Comparison of ENCODE assay signal across 17 cellular contexts in genomic region chr2:191835539-191836350, GRCh38. TPM values are rescaled to one million over a fixed set of nuclear protein-coding genes. Genes with fewer than 3 reads are reported as not detected.
DNase-seq lines count a peak whose midpoint lies in the region; ATAC-seq, FAIRE-seq and TF ChIP-seq lines count a peak whose summit lies in the region.
"Had no signal": no experiment of that assay in that cellular context is flagged by ENCODE, and none has a peak within 500 bp of the region (broad histone marks: within the 10 kb centered on the region; RNA-seq: fewer than 3 reads in every experiment).

No MANE protein-coding gene starts in this region.

- peak overlapping the region; percentile 88 for H3K4me2 ChIP-seq in K562 (ENCODE audit: insufficient read depth, low read length)

- peaks cover 85% of the 10 kb centered on the region for H3K79me2 ChIP-seq in K562 (ENCODE audit: control insufficient read depth, insufficient read depth, low read length)

- peak; percentile 88 to 95 (median 89) for TF ChIP-seq CTCF in K562 (IDR thresholded peaks at IDR 0.05 in 2 of 3, conservative IDR thresholded peaks at IDR 0.05 in 1 of 3; ENCODE audit: insufficient read depth in 2 of 3, low read depth in 1 of 3, low read length in 3 of 3)

- no peaks in the 10 kb centered on the region for H3K9me1 ChIP-seq in K562 (ENCODE audit: control insufficient read depth, insufficient read depth, low read length)

- peak; percentile 18 for DNase-seq in Caki2 (ENCODE audit: low read depth)
- peak; percentile 19 for DNase-seq in M059J (ENCODE audit: low read depth)
- peak; percentile 67 to 91 (median 72) for DNase-seq in K562 (ENCODE audit: extremely low read depth in 1 of 4, low spot score in 3 of 4)
- peak; percentile 51 for DNase-seq in iPS-NIHi7 (ENCODE audit: extremely low spot score)
- no peak for DNase-seq in NCI-H2029 (lab: John Stamatoyannopoulos, UW)
- DNase-seq in NCI-H2171 treated with DMSO at 0.1 percent for 48 hours (lab: John Stamatoyannopoulos, UW) = no peak
- no peak for DNase-seq in retina
- no peak for DNase-seq in middle frontal gyrus (ENCODE audit: extremely low spot score, low spot score)
- DNase-seq: activated CD8-positive, alpha-beta memory T cell treated with anti-CD3 and anti-CD28 coated beads, Interleukin-2, amount 50 U/mL, for 4 hours; activated naive CD4-positive, alpha-beta T cell treated with anti-CD3 and anti-CD28 coated beads, Interleukin-2, amount 50 U/mL, for 16 hours; Kasumi-1; NCI-H2029 treated with DMSO at 0.1 percent for 48 hours; NCI-H774; stimulated activated CD4-positive, alpha-beta T cell treated with anti-CD3 and anti-CD28 coated beads, Interleukin-4, amount 100 ng/mL, for 1 hour; WERI-Rb-1 had no signal

- peak; percentile 19; the same call in 1 of the 2 replicates for TF ChIP-seq EP300 in K562 (IDR thresholded peaks at IDR 0.05; ENCODE audit: low read length)

- TF ChIP-seq RAD21 in K562 (CRISPR knock-in tag; conservative IDR thresholded peaks at IDR 0.05 in 1 of 2, IDR thresholded peaks at IDR 0.05 in 1 of 2) = peak; percentile 27 to 51; a peak in 3 of 4 replicates

- POLR2A ChIA-PET in K562 (lab: Yijun Ruan, JAX) = interaction anchor here (0.9 to 2.0 kb wide), 8 partner anchors 9 to 267 kb away, joined by 3 to 15 read pairs (median 4); partner anchors contain the start of gene CAVIN2

- H3K4me1 ChIP-seq in K562 (replicated peaks in 1 of 2; ENCODE audit: control insufficient read depth in 2 of 2, insufficient read depth in 2 of 2, low read length in 2 of 2) = peaks cover 8 to 58% of the 10 kb centered on the region in 2 experiments

- ATAC-seq in K562 = peak; percentile 81
- ATAC-seq: stimulated activated effector memory CD8-positive, alpha-beta T cell treated with anti-CD3 and anti-CD28 coated beads, Interleukin-12 subunit alpha, Interleukin-12 subunit beta, amount 100 ng/mL, for 72 hours had no signal

- BruUV-seq in K562 (replicated peaks; lab: Mats Ljungman, UMichigan) = TSS peak; percentile 41

- H2AFZ ChIP-seq in K562 (ENCODE audit: low read depth, low read length) = peak overlapping the region; percentile 22

- peak overlapping the region; percentile 95 for H3K27ac ChIP-seq in K562 (ENCODE audit: extremely low read depth, low read depth, low read length)
- H3K27ac ChIP-seq: WERI-Rb-1 had no signal

- peak overlapping the region; percentile 76 to 94 for H3K9ac ChIP-seq in K562 (ENCODE audit: insufficient read depth in 1 of 2, low read depth in 2 of 2, low read length in 2 of 2)

- intact Hi-C loops in K562 (cut with micrococcal nuclease) = loop anchor here (2.0 to 10.0 kb wide), 3 partner anchors 31 to 261 kb away; no protein-coding TSS in a partner anchor

- H3K36me3 ChIP-seq in K562 (ENCODE audit: control insufficient read depth, insufficient read depth, low read length) = peaks cover 56% of the 10 kb centered on the region
- H3K36me3 ChIP-seq: WERI-Rb-1 had no signal

- FAIRE-seq in K562 (lab: Jason Lieb, UNC) = peak; percentile 80
- FAIRE-seq: keratinocyte had no signal

- WGBS in K562 (ENCODE audit: insufficient coverage, low coverage, missing lambda C conversion rate) = 0% methylated on average over 27 of the region's 28 CpGs

- peaks cover 7% of the 10 kb centered on the region for H3K9me3 ChIP-seq in K562 (replicated peaks; ENCODE audit: control insufficient read depth, insufficient read depth, low read depth, low read length)

- no peaks in the 10 kb centered on the region for H3K27me3 ChIP-seq in K562 (ENCODE audit: control insufficient read depth in 2 of 2, insufficient read depth in 2 of 2, low read length in 2 of 2)

- peak; percentile 77 for TF ChIP-seq POLR2A in K562 (conservative IDR thresholded peaks at IDR 0.05)

- CTCF ChIA-PET in K562 (lab: Yijun Ruan, JAX; ENCODE audit: low intra/inter-chr PET ratio) = interaction anchor here (0.7 kb wide), 1 partner anchor 328 kb away, joined by 3 read pairs; no protein-coding TSS in a partner anchor

- H3K4me3 ChIP-seq in K562 = peak overlapping the region; percentile 50

- H4K20me1 ChIP-seq in K562 (replicated peaks; ENCODE audit: control insufficient read depth, insufficient read depth, low read length) = no peaks in the 10 kb centered on the region

- in situ Hi-C loops in Caki2 (cut with HindIII; ENCODE audit: low pct_unique_long_range_greater_than_20kb, low sequenced_read_pairs) = no loop called here
- in situ Hi-C loops in K562 (cut with MboI) = loop anchor here (10.0 kb wide), 1 partner anchor 271 kb away; no protein-coding TSS in a partner anchor

TF ChIP-seq in K562, 482 proteins besides CTCF, POLR2A, EP300 and RAD21 (continues in another document):
- TF ChIP-seq ZNF444 (CRISPR knock-in tag; IDR thresholded peaks at IDR 0.05) = no peak
- no peak for TF ChIP-seq ID3 (CRISPR knock-in tag; IDR thresholded peaks at IDR 0.05)
- TF ChIP-seq ID3 (tag; IDR thresholded peaks at IDR 0.05) = no peak
- TF ChIP-seq ATF2 (CRISPR knock-in tag; IDR thresholded peaks at IDR 0.05) = no peak
- no peak for TF ChIP-seq ZSCAN29 (IDR thresholded peaks at IDR 0.05)
- no peak for TF ChIP-seq XRCC3 (IDR thresholded peaks at IDR 0.05)
- TF ChIP-seq GTF2E2 (tag; IDR thresholded peaks at IDR 0.05) = no peak
- TF ChIP-seq ZNF584 (CRISPR knock-in tag; IDR thresholded peaks at IDR 0.05; ENCODE audit: low read depth) = no peak

RNA-seq across cellular contexts. Expression of gene CAVIN2, which starts 11.1 kb away (rescaled TPM):
- 0.84 TPM in 1 of 2 replicates, not detected in the other for total RNA-seq in Caki2 (2014; rRNA removed; shearing (Covaris generic); ENCODE audit: low replicate concordance)
- 0.64 TPM in 1 of 2 replicates, not detected in the other for total RNA-seq in M059J (2014; rRNA removed; shearing (Covaris generic))
- 11.7 and 16.8 TPM in 2 replicates for total RNA-seq in K562 (2011; cell fraction: chromatin; rRNA removed; ENCODE audit: low replicate concordance)
- 12.2 and 13.9 TPM in 2 replicates for total RNA-seq in K562 (2011; cell fraction: nucleolus; rRNA removed)
- total RNA-seq in K562 (2011; cell fraction: nucleoplasm; rRNA removed) = 12.6 and 12.7 TPM in 2 replicates
- total RNA-seq in K562 (2014; rRNA removed) = 65.1 and 71.8 TPM in 2 replicates
- total RNA-seq in K562 (2014; rRNA removed; fragmentation: Illumina TruSeq; extraction: Trizol) = 81.0 and 86.4 TPM in 2 replicates
- 87.7 and 92.4 TPM in 2 replicates for total RNA-seq in K562 (2015; rRNA removed; fragmentation: Illumina TruSeq; extraction: Trizol)
- 70.5 and 74.6 TPM in 2 replicates for total RNA-seq in K562 (2021)
- 29.3 and 43.5 TPM in 2 replicates for polyA plus RNA-seq in K562 (2011; rRNA removed)
- polyA plus RNA-seq in K562 (2011; cell fraction: cytosol; rRNA removed) = 22.5 and 40.5 TPM in 2 replicates
- 14.2 and 19.0 TPM in 2 replicates for polyA plus RNA-seq in K562 (2011; cell fraction: nucleus; rRNA removed)
- polyA plus RNA-seq in K562 (2012) = 44.5 and 64.1 TPM in 2 replicates
- 66.6 and 73.8 TPM in 2 replicates for polyA plus RNA-seq in K562 (2014; fragmentation: Illumina TruSeq; extraction: Trizol)
- polyA plus RNA-seq in K562 (2014; fragmentation: Nextera tagmentation; extraction: Ambion mirVana) = 10 to 100 TPM; 20.6 to 31.5 TPM
- polyA plus RNA-seq in K562 (2014; rRNA removed) = 63.4 and 69.0 TPM in 2 replicates
- polyA minus RNA-seq in K562 (2011; rRNA and poly(A)+ RNA removed) = 31.3 and 39.1 TPM in 2 replicates
- 23.3 and 34.4 TPM in 2 replicates for polyA minus RNA-seq in K562 (2011; cell fraction: cytosol; rRNA and poly(A)+ RNA removed)
- 26.5 and 38.9 TPM in 2 replicates for polyA minus RNA-seq in K562 (2011; cell fraction: nucleus; rRNA and poly(A)+ RNA removed)

Comparison
In these comparisons a context has a peak if more than half of its experiments do, and no peak if none do; other contexts are left out.
1. DNase-seq: peak in Caki2 (single experiment), M059J (single experiment), K562 (4 of 4) and iPS-NIHi7 (single experiment); none in NCI-H2029 (single experiment), NCI-H2171 treated with DMSO at 0.1 percent for 48 hours (single experiment), retina (single experiment) and middle frontal gyrus (single experiment).